In the genomic region with DNA sequence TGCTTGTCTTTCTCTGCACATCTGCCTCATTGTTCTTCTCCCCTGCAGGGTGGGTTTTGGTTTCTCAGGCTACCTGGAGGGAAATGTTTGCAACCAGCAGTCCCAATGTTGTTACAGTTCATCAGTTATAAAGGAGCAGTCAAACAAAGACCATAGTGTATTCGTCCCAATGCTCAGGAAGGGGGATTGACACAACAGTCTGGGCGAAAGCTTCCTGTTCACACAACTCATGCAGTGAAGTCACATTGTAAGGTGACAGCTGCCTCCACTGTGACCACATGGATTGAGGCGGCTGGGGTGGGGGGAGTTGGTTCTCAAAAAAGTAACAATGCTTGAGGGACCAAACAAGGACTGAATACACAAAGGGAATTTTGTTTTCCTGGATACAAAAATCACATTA, we compare ENCODE assay signal across 18 cellular contexts. TPM values are rescaled to one million over a fixed set of nuclear protein-coding genes. Genes with fewer than 3 reads are reported as not detected.
DNase-seq lines count a peak whose midpoint lies in the region; ATAC-seq lines count a peak whose summit lies in the region.
"Had no signal": no experiment of that assay in that cellular context is flagged by ENCODE, and none has a peak within 500 bp of the region (broad histone marks: within the 10 kb centered on the region; RNA-seq: fewer than 3 reads in every experiment).

No MANE protein-coding gene starts in this region.

- no peaks in the 10 kb centered on the region for H3K36me3 ChIP-seq in SJCRH30
- H3K36me3 ChIP-seq: MG63, SJSA1 had no signal

- no peak overlapping the region for H3K27ac ChIP-seq in SJCRH30
- peak overlapping the region; percentile 82 for H3K27ac ChIP-seq in substantia nigra (ENCODE audit: low read depth, low read length, poor library complexity, severe bottlenecking)
- H3K27ac ChIP-seq: PC-9, SJSA1 had no signal

- ATAC-seq in left lobe of liver (no peak), HG02763 (IDR thresholded peaks at IDR 0.05; ENCODE audit: unreplicated experiment) (no peak)

- peak; percentile 8 for DNase-seq in D341Med (ENCODE audit: low spot score)
- peak; percentile 49 to 79 for DNase-seq in SJCRH30
- peak; percentile 15 for DNase-seq in inferior parietal cortex (ENCODE audit: extremely low spot score)
- DNase-seq in substantia nigra (lab: John Stamatoyannopoulos, UW) = peak in 18 of 49 donors; percentile 5 to 67 (median 25)
- no peak for DNase-seq in left lobe of liver (ENCODE audit: low spot score)
- no peak for DNase-seq in NCI-H2029 (lab: John Stamatoyannopoulos, UW)
- DNase-seq: ACHN, AML-193, DMS53, IMR-90, Karpas-422, MG63, NCI-H1092, NCI-H187, PC-9 had no signal

- peaks cover 10% of the 10 kb centered on the region for H3K4me1 ChIP-seq in SJCRH30
- H3K4me1 ChIP-seq: SJSA1 had no signal

- H3K27me3 ChIP-seq in SJCRH30 = no peaks in the 10 kb centered on the region
- H3K27me3 ChIP-seq: SJSA1 had no signal

- H3K4me3 ChIP-seq in SJCRH30 = no peak overlapping the region
- H3K4me3 ChIP-seq: MG63, PC-9, SJSA1 had no signal

- peaks cover under 1% of the 10 kb centered on the region; the same call in 1 of the 2 replicates for H3K9me3 ChIP-seq in SJCRH30 (replicated peaks)
- H3K9me3 ChIP-seq: SJSA1 had no signal

RNA-seq across cellular contexts. Expression of gene TF, which starts 28.8 kb away (rescaled TPM):
- under 0.01 and 0.08 TPM in 2 replicates for total RNA-seq in SJCRH30 (2014; rRNA removed; shearing (Covaris generic))
- 25,131 TPM for total RNA-seq in left lobe of liver
- total RNA-seq: H4, IMR-90, SJSA1 had no signal

RNA-seq across cellular contexts. Expression of gene TOPBP1, which starts 55.7 kb away (rescaled TPM):
- 104 and 111 TPM in 2 replicates for total RNA-seq in SJCRH30 (2014; rRNA removed; shearing (Covaris generic))
- total RNA-seq in left lobe of liver = 7.0 TPM

Comparison
In these comparisons a context has a peak if more than half of its experiments do, and no peak if none do; other contexts are left out.
1. DNase-seq: peak in D341Med (single experiment), SJCRH30 (2 of 2) and inferior parietal cortex (single experiment); none in left lobe of liver (single experiment) and NCI-H2029 (single experiment).
2. RNA of gene TF, which starts 28.8 kb away (total RNA-seq): 25,131 TPM in left lobe of liver (single experiment); under 0.01 to 0.08 TPM in SJCRH30; every median in the first group is over 1,000 times any median in the second.
3. RNA of gene TOPBP1, which starts 55.7 kb away (total RNA-seq): 104 to 111 TPM in SJCRH30; 7.0 TPM in left lobe of liver (single experiment); every median in the first group is over 10 times any median in the second.